1 cellular context compared by ENCODE assay signal in the genomic region with DNA sequence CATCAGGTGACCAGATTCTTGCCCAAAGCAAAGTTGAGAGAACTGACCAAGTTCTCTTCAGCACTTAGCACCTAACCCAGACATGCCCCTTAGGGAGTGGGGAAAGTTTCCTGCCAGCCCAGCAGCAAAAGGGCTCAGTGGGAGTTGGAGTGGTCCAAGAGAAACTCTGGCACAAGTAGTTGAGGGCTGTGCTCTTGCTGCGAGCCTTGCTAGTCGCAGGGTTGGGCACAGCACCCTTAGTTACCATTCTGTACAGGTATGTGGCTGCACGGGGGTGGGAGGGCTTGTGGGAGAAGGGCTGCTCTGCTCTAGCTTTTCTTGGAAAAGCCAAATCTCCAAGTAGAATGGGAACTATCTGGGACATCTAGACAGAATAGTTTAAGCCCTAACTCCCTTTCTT.
TF ChIP-seq lines count a peak whose summit lies in the region.

No MANE protein-coding gene starts in this region.

TF ChIP-seq in HEK293, 187 proteins besides CTCF, POLR2A, EP300 and RAD21:
- TF ChIP-seq ZNF549 (tag by site-specific recombination; IDR thresholded peaks at IDR 0.05), result no peak
- TF ChIP-seq, protein P1, sequence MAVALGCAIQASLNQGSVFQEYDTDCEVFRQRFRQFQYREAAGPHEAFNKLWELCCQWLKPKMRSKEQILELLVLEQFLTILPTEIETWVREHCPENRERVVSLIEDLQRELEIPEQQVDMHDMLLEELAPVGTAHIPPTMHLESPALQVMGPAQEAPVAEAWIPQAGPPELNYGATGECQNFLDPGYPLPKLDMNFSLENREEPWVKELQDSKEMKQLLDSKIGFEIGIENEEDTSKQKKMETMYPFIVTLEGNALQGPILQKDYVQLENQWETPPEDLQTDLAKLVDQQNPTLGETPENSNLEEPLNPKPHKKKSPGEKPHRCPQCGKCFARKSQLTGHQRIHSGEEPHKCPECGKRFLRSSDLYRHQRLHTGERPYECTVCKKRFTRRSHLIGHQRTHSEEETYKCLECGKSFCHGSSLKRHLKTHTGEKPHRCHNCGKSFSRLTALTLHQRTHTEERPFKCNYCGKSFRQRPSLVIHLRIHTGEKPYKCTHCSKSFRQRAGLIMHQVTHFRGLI (tag by site-specific recombination; IDR thresholded peaks at IDR 0.05), result 0 out of 2 replicates have a peak, but pooled peaks have one; percentile 25
